In genomic region chr4:82434949-82435348, GRCh38 we compare ENCODE assay signal across 27 cellular contexts.
"Had no signal": no experiment of that assay in that cellular context is flagged by ENCODE, and none has a peak within 500 bp of the region (broad histone marks: within the 10 kb centered on the region; RNA-seq: fewer than 3 reads in every experiment).

No MANE protein-coding gene starts in this region.

- H2AFZ ChIP-seq: parathyroid adenoma had no signal

- H3K9ac ChIP-seq: parathyroid adenoma had no signal

- H3K27me3 Mint-ChIP-seq: central memory CD8-positive, alpha-beta T cell; naive thymus-derived CD4-positive, alpha-beta T cell; stimulated activated naive B cell treated with anti-CD40 and anti-IgM and Interleukin-4, amounts not matched to agents 10 μg/mL and 1 μg/mL and 100 μg/mL, for 72 hours had no signal

- H3K9me3 ChIP-seq: esophagus muscularis mucosa, heart right ventricle, psoas muscle, testis, transverse colon had no signal

- DNase-seq: activated CD4-positive, alpha-beta T cell treated with anti-CD3 and anti-CD28 coated beads, Interleukin-2, amount 50 U/mL, for 1 hour; activated CD8-positive, alpha-beta memory T cell treated with anti-CD3 and anti-CD28 coated beads, Interleukin-2, amount 50 U/mL, for 4 hours; activated effector memory CD4-positive, alpha-beta T cell treated with Interleukin-2 at 50 U/mL for 16 hours; activated naive CD4-positive, alpha-beta T cell treated with anti-CD3 and anti-CD28 coated beads for 36 hours; activated T-cell treated with anti-CD3 and anti-CD28 coated beads, Interleukin-2, amount 50 U/mL, for 1 hour; anterior cingulate cortex; dermis blood vessel endothelial cell; effector CD4-positive, alpha-beta T cell; foreskin keratinocyte; heart right ventricle; naive thymus-derived CD4-positive, alpha-beta T cell; occipital lobe; psoas muscle; stimulated activated CD4-positive, alpha-beta T cell treated with anti-CD3 and anti-CD28 coated beads, Interleukin-1b, Interleukin-23, amount 100 ng/mL, for 48 hours; stimulated activated CD4-positive, alpha-beta T cell treated with anti-CD3 and anti-CD28 coated beads, Interleukin-4, amount 100 ng/mL, for 4 hours; stimulated activated CD8-positive, alpha-beta memory T cell treated with anti-CD3 and anti-CD28 coated beads, Interleukin-4, amount 100 ng/mL, for 48 hours; stimulated activated naive B cell treated with anti-CD40 and anti-IgM and Interleukin-4, amounts not matched to agents 10 μg/mL and 1 μg/mL and 100 μg/mL, for 72 hours; T-helper 9 cell; testis; transverse colon had no signal

- H3K4me2 ChIP-seq: smooth muscle cell had no signal

- H3K4me3 Mint-ChIP-seq: activated naive CD4-positive, alpha-beta T cell treated with anti-CD3 and anti-CD28 coated beads for 36 hours; central memory CD8-positive, alpha-beta T cell; mesothelial cell of epicardium; naive thymus-derived CD4-positive, alpha-beta T cell; stimulated activated naive B cell treated with anti-CD40 and anti-IgM and Interleukin-4, amounts not matched to agents 10 μg/mL and 1 μg/mL and 100 μg/mL, for 72 hours; T-helper 1 cell treated with Interleukin-12 subunit alpha and Interleukin-12 subunit beta and Interleukin-4 antibody, amounts not matched to agents 30 μg/mL and 1 μg/mL, for 36 hours had no signal

- H3K4me1 ChIP-seq: parathyroid adenoma, testis had no signal

- H3K4me3 ChIP-seq: esophagus muscularis mucosa, heart right ventricle, psoas muscle, smooth muscle cell, testis, transverse colon had no signal

- H3K27ac Mint-ChIP-seq: mesothelial cell of epicardium; stimulated activated naive B cell treated with anti-CD40 and anti-IgM and Interleukin-4, amounts not matched to agents 10 μg/mL and 1 μg/mL and 100 μg/mL, for 72 hours; T-helper 1 cell treated with Interleukin-12 subunit alpha and Interleukin-12 subunit beta and Interleukin-4 antibody, amounts not matched to agents 30 μg/mL and 1 μg/mL, for 36 hours had no signal

- H3K27ac ChIP-seq: esophagus muscularis mucosa, foreskin keratinocyte, heart right ventricle, parathyroid adenoma, psoas muscle, testis, transverse colon, VCaP had no signal

- H3K36me3 ChIP-seq: transverse colon had no signal

- H3K9me3 Mint-ChIP-seq: activated naive CD4-positive, alpha-beta T cell treated with anti-CD3 and anti-CD28 coated beads for 36 hours; central memory CD8-positive, alpha-beta T cell; mesothelial cell of epicardium; naive thymus-derived CD4-positive, alpha-beta T cell; stimulated activated naive B cell treated with anti-CD40 and anti-IgM and Interleukin-4, amounts not matched to agents 10 μg/mL and 1 μg/mL and 100 μg/mL, for 72 hours; T-helper 1 cell treated with Interleukin-12 subunit alpha and Interleukin-12 subunit beta and Interleukin-4 antibody, amounts not matched to agents 30 μg/mL and 1 μg/mL, for 36 hours had no signal

- H3K27me3 ChIP-seq: esophagus muscularis mucosa, foreskin keratinocyte, heart right ventricle, testis, transverse colon had no signal

- ATAC-seq: foreskin keratinocyte; heart right ventricle; naive thymus-derived CD4-positive, alpha-beta T cell; psoas muscle; stimulated activated naive B cell treated with anti-CD40 and anti-IgM and Interleukin-4, amounts not matched to agents 10 μg/mL and 1 μg/mL and 100 μg/mL, for 72 hours had no signal
